ENCODE assay signal across 29 cellular contexts in the genomic region with DNA sequence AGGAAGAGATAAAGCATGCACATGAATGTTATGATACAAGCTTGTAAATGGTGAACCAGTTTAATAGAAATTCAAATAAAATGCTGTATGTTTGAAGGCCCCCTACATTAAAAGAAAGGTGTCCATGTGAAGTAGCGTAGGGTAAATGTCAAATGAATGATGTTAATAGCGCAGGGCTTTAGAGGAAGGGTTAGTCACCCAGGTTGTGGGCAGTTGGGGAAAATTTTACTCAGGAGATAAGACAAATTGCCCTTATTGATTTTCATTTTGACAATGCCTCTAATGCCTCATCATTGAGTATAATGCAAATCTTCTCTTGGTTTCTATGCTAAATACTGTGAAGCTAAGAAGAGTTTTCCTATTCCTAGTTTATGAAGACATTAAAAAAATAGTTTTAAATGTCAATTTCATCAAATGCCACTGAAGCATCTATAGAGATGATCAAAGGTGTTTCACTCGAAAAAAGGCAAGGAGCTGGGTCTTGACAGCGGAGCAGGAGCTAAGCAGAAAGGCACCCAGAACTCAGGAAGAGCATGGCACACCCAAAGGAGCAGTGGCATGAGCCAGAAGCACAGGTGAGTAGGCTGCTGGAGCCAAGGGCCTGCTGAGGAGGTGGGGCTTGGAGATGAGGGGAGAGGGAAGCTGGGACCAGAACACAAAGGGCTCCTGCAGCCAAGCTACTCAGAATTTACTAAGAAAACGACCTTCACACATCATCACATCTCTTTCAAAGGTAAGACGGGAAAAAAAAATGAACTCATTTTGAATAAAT.
DNase-seq lines count a peak whose midpoint lies in the region; ATAC-seq and TF ChIP-seq lines count a peak whose summit lies in the region.
"Had no signal": no experiment of that assay in that cellular context is flagged by ENCODE, and none has a peak within 500 bp of the region (broad histone marks: within the 10 kb centered on the region; RNA-seq: fewer than 3 reads in every experiment).

No MANE protein-coding gene starts in this region.

- no peaks in the 10 kb centered on the region; the same call in 1 of the 2 replicates for H3K4me1 ChIP-seq in GM23338 (ENCODE audit: insufficient read depth)
- H3K4me1 ChIP-seq: BE2C had no signal

- TF ChIP-seq CTCF in GM23338 (conservative IDR thresholded peaks at IDR 0.05; ENCODE audit: low read depth in 2 of 2), result no peak

- DNase-seq in activated CD4-positive, alpha-beta T cell treated with anti-CD3 and anti-CD28 coated beads for 36 hours, result peak; percentile 23
- no peak for DNase-seq in activated CD4-positive, alpha-beta T cell treated with anti-CD3 and anti-CD28 coated beads, Interleukin-2, amount 50 U/mL, for 4 hours
- DNase-seq in GM23338 (ENCODE audit: low spot score) (peak; percentile 10), SHP77 (lab: John Stamatoyannopoulos, UW) (no peak)
- peak; percentile 8 for DNase-seq in activated naive CD8-positive, alpha-beta T cell treated with anti-CD3 and anti-CD28 coated beads for 36 hours
- DNase-seq: 8988T; ACHN; BE2C; CD8-positive, alpha-beta memory T cell; DMS 273 treated with DMSO at 0.1 percent for 48 hours; DMS79; EL; GDM1; GM23248; H9; Karpas-422; NCI-H1092; NCI-H1417 treated with DMSO at 0.1 percent for 48 hours; NCI-H1694 treated with DMSO at 0.1 percent for 48 hours; NCI-H2081; NCI-H2227 treated with DMSO at 0.1 percent for 48 hours; NCI-H526 treated with DMSO at 0.1 percent for 48 hours; SHP77 treated with DMSO at 0.1 percent for 48 hours had no signal

- H3K9me3 Mint-ChIP-seq in activated CD4-positive, alpha-beta T cell treated with anti-CD3 and anti-CD28 coated beads for 36 hours (ENCODE audit: low read depth), result no peaks in the 10 kb centered on the region
- peaks cover 3% of the 10 kb centered on the region; the same call in 1 of the 3 replicates for H3K9me3 Mint-ChIP-seq in GM23338
- peaks cover 4% of the 10 kb centered on the region for H3K9me3 Mint-ChIP-seq in activated naive CD8-positive, alpha-beta T cell treated with anti-CD3 and anti-CD28 coated beads for 36 hours
- H3K9me3 Mint-ChIP-seq in stimulated activated naive CD8-positive, alpha-beta T cell treated with anti-CD3 and anti-CD28 coated beads, Interleukin-15, Interleukin-2, amounts not matched to agents 100 ng/mL and 50 ng/mL, for 24 hours, result peaks cover 4% of the 10 kb centered on the region

- H3K27ac ChIP-seq in GM23338 (ENCODE audit: low read depth), result no peak overlapping the region
- H3K27ac ChIP-seq: GM23248, RWPE1 had no signal

- POLR2A ChIA-PET in activated CD4-positive, alpha-beta T cell treated with anti-CD3 and anti-CD28 coated beads for 36 hours (lab: Charles Lee), result no interaction called here

- no peaks in the 10 kb centered on the region for H3F3A ChIP-seq in GM23338 (replicated peaks; ENCODE audit: low read depth)

- CTCF ChIA-PET in activated CD4-positive, alpha-beta T cell treated with anti-CD3 and anti-CD28 coated beads for 36 hours (lab: Charles Lee), result no interaction called here

- peak; percentile 33 for ATAC-seq in activated CD4-positive, alpha-beta T cell treated with anti-CD3 and anti-CD28 coated beads for 36 hours
- ATAC-seq in GM23338 (peak; percentile 69), GM18909 (IDR thresholded peaks at IDR 0.05; ENCODE audit: poor library complexity, unreplicated experiment) (no peak)
- ATAC-seq: GM12878, HepG2 had no signal

- no peaks in the 10 kb centered on the region for H4K20me1 ChIP-seq in GM23338 (replicated peaks; ENCODE audit: insufficient read depth)

- no peaks in the 10 kb centered on the region for H3K36me3 Mint-ChIP-seq in activated CD4-positive, alpha-beta T cell treated with anti-CD3 and anti-CD28 coated beads for 36 hours (ENCODE audit: low read depth)
- 0 out of 3 replicates have a peak, but pooled peaks cover 3% of the 10 kb centered on the region for H3K36me3 Mint-ChIP-seq in GM23338 (ENCODE audit: low read depth)
- H3K36me3 Mint-ChIP-seq in activated naive CD8-positive, alpha-beta T cell treated with anti-CD3 and anti-CD28 coated beads for 36 hours, result peaks cover 2% of the 10 kb centered on the region
- H3K36me3 Mint-ChIP-seq in stimulated activated naive CD8-positive, alpha-beta T cell treated with anti-CD3 and anti-CD28 coated beads, Interleukin-15, Interleukin-2, amounts not matched to agents 100 ng/mL and 50 ng/mL, for 24 hours (ENCODE audit: low read depth), result no peaks in the 10 kb centered on the region
- H3K36me3 Mint-ChIP-seq: CD14-positive monocyte; CD8-positive, alpha-beta memory T cell had no signal

- H3K27me3 Mint-ChIP-seq in activated CD4-positive, alpha-beta T cell treated with anti-CD3 and anti-CD28 coated beads for 36 hours, result peaks cover 8% of the 10 kb centered on the region
- no peaks in the 10 kb centered on the region for H3K27me3 Mint-ChIP-seq in GM23338 (ENCODE audit: insufficient read depth, low read depth, poor library complexity)
- H3K27me3 Mint-ChIP-seq in activated naive CD8-positive, alpha-beta T cell treated with anti-CD3 and anti-CD28 coated beads for 36 hours, result no peaks in the 10 kb centered on the region
- H3K27me3 Mint-ChIP-seq in stimulated activated naive CD8-positive, alpha-beta T cell treated with anti-CD3 and anti-CD28 coated beads, Interleukin-15, Interleukin-2, amounts not matched to agents 100 ng/mL and 50 ng/mL, for 24 hours, result peaks cover 10% of the 10 kb centered on the region

- peaks cover 7% of the 10 kb centered on the region for H3K4me1 Mint-ChIP-seq in activated CD4-positive, alpha-beta T cell treated with anti-CD3 and anti-CD28 coated beads for 36 hours
- H3K4me1 Mint-ChIP-seq in GM23338, result peaks cover 8% of the 10 kb centered on the region
- peaks cover 10% of the 10 kb centered on the region for H3K4me1 Mint-ChIP-seq in activated naive CD8-positive, alpha-beta T cell treated with anti-CD3 and anti-CD28 coated beads for 36 hours
- H3K4me1 Mint-ChIP-seq in stimulated activated naive CD8-positive, alpha-beta T cell treated with anti-CD3 and anti-CD28 coated beads, Interleukin-15, Interleukin-2, amounts not matched to agents 100 ng/mL and 50 ng/mL, for 24 hours (ENCODE audit: low read depth), result peaks cover 15% of the 10 kb centered on the region
- H3K4me1 Mint-ChIP-seq: CD14-positive monocyte; CD8-positive, alpha-beta memory T cell had no signal

- intact Hi-C loops in activated CD4-positive, alpha-beta T cell treated with anti-CD3 and anti-CD28 coated beads for 36 hours (cut with DNase I, micrococcal nuclease), result no loop called here

- H3K79me2 ChIP-seq in GM23338 (replicated peaks; ENCODE audit: insufficient read depth), result no peaks in the 10 kb centered on the region

- H2AFZ ChIP-seq in GM23338, result no peak overlapping the region
- H2AFZ ChIP-seq: GM23248 had no signal

- H3K27ac Mint-ChIP-seq in activated CD4-positive, alpha-beta T cell treated with anti-CD3 and anti-CD28 coated beads for 36 hours, result no peak overlapping the region
- no peak overlapping the region for H3K27ac Mint-ChIP-seq in GM23338
- peak overlapping the region; percentile 76 for H3K27ac Mint-ChIP-seq in activated naive CD8-positive, alpha-beta T cell treated with anti-CD3 and anti-CD28 coated beads for 36 hours
- peak overlapping the region; percentile 78 for H3K27ac Mint-ChIP-seq in stimulated activated naive CD8-positive, alpha-beta T cell treated with anti-CD3 and anti-CD28 coated beads, Interleukin-15, Interleukin-2, amounts not matched to agents 100 ng/mL and 50 ng/mL, for 24 hours
- H3K27ac Mint-ChIP-seq: CD14-positive monocyte; CD8-positive, alpha-beta memory T cell had no signal

- no peaks in the 10 kb centered on the region for H3K27me3 ChIP-seq in GM23338 (ENCODE audit: insufficient read depth)

- no peak overlapping the region for H3K4me3 Mint-ChIP-seq in activated CD4-positive, alpha-beta T cell treated with anti-CD3 and anti-CD28 coated beads for 36 hours
- no peak overlapping the region for H3K4me3 Mint-ChIP-seq in GM23338
- H3K4me3 Mint-ChIP-seq in activated naive CD8-positive, alpha-beta T cell treated with anti-CD3 and anti-CD28 coated beads for 36 hours, result peak overlapping the region; percentile 22
- H3K4me3 Mint-ChIP-seq in stimulated activated naive CD8-positive, alpha-beta T cell treated with anti-CD3 and anti-CD28 coated beads, Interleukin-15, Interleukin-2, amounts not matched to agents 100 ng/mL and 50 ng/mL, for 24 hours, result no peak overlapping the region
- H3K4me3 Mint-ChIP-seq: CD14-positive monocyte; CD8-positive, alpha-beta memory T cell; H9 had no signal

- 0 out of 2 replicates have a peak, but pooled peaks cover 6% of the 10 kb centered on the region for H3K36me3 ChIP-seq in GM23338 (ENCODE audit: insufficient read depth)
- H3K36me3 ChIP-seq: BE2C had no signal

- no peak overlapping the region for H3K4me3 ChIP-seq in GM23338
- H3K4me3 ChIP-seq: GM12878, GM23248 had no signal

- no peak overlapping the region for H3K4me2 ChIP-seq in GM23338

- no peaks in the 10 kb centered on the region for H3K9me2 ChIP-seq in GM23338 (ENCODE audit: insufficient read depth)

TF ChIP-seq in GM23338, 12 proteins besides CTCF, POLR2A, EP300 and RAD21 (continues in another document):
- TF ChIP-seq NANOG (IDR thresholded peaks at IDR 0.05; ENCODE audit: borderline replicate concordance) (no peak), EZH2 (IDR thresholded peaks at IDR 0.05; ENCODE audit: low read depth, unreplicated experiment) (no peak), EZH2phosphoT487 (IDR thresholded peaks at IDR 0.05; ENCODE audit: unreplicated experiment) (no peak), POLR2AphosphoS5 (IDR thresholded peaks at IDR 0.05; ENCODE audit: low read depth) (no peak)

Comparison
In these comparisons a context has a peak if more than half of its experiments do, and no peak if none do; other contexts are left out.
1. DNase-seq: peak in activated CD4-positive, alpha-beta T cell treated with anti-CD3 and anti-CD28 coated beads for 36 hours (single experiment), GM23338 (single experiment) and activated naive CD8-positive, alpha-beta T cell treated with anti-CD3 and anti-CD28 coated beads for 36 hours (single experiment); none in activated CD4-positive, alpha-beta T cell treated with anti-CD3 and anti-CD28 coated beads, Interleukin-2, amount 50 U/mL, for 4 hours (0 of 2) and SHP77 (0 of 2).
2. H3K27ac Mint-ChIP-seq: peak in activated naive CD8-positive, alpha-beta T cell treated with anti-CD3 and anti-CD28 coated beads for 36 hours (single experiment) and stimulated activated naive CD8-positive, alpha-beta T cell treated with anti-CD3 and anti-CD28 coated beads, Interleukin-15, Interleukin-2, amounts not matched to agents 100 ng/mL and 50 ng/mL, for 24 hours (single experiment); none in activated CD4-positive, alpha-beta T cell treated with anti-CD3 and anti-CD28 coated beads for 36 hours (single experiment) and GM23338 (single experiment).